ENCODE assay signal across 2 cellular contexts in the genomic region with DNA sequence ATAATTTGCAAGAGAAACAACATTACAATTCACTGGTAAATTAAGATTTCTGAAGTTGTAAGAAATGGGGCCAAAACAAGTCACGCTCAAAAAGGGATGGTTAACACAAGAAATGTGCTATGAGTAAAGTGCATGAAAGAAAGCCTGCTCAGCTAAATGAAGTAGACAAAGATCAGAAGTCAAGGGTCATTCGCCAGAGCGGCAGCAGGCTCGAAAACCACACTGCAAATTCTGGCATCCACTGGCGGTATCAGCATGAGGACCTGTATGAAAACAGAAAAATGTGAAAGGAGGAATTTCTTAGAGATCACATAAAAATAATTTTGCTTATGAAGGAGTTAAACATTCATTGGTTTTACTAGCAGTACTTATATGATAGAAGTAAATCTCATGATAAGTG.
TF ChIP-seq lines count a peak whose summit lies in the region.

No MANE protein-coding gene starts in this region.

TF ChIP-seq in K562, 482 proteins besides CTCF, POLR2A, EP300 and RAD21:
- TF ChIP-seq ETS2 (tag; IDR thresholded peaks at IDR 0.05; ENCODE audit: borderline replicate concordance, poor library complexity, severe bottlenecking), result no peak
- TF ChIP-seq, protein P1, sequence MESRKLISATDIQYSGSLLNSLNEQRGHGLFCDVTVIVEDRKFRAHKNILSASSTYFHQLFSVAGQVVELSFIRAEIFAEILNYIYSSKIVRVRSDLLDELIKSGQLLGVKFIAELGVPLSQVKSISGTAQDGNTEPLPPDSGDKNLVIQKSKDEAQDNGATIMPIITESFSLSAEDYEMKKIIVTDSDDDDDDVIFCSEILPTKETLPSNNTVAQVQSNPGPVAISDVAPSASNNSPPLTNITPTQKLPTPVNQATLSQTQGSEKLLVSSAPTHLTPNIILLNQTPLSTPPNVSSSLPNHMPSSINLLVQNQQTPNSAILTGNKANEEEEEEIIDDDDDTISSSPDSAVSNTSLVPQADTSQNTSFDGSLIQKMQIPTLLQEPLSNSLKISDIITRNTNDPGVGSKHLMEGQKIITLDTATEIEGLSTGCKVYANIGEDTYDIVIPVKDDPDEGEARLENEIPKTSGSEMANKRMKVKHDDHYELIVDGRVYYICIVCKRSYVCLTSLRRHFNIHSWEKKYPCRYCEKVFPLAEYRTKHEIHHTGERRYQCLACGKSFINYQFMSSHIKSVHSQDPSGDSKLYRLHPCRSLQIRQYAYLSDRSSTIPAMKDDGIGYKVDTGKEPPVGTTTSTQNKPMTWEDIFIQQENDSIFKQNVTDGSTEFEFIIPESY (CRISPR knock-in tag; IDR thresholded peaks at IDR 0.05), result peak; percentile 63

TF ChIP-seq in HepG2, 621 proteins besides CTCF, POLR2A, EP300 and RAD21:
- TF ChIP-seq, protein P1 (CRISPR knock-in tag; IDR thresholded peaks at IDR 0.05), result peak; percentile 83
- TF ChIP-seq ZNF879 (CRISPR knock-in tag; IDR thresholded peaks at IDR 0.05), result no peak
